Comparison of ENCODE assay signal across 1 cellular context in the genomic region with DNA sequence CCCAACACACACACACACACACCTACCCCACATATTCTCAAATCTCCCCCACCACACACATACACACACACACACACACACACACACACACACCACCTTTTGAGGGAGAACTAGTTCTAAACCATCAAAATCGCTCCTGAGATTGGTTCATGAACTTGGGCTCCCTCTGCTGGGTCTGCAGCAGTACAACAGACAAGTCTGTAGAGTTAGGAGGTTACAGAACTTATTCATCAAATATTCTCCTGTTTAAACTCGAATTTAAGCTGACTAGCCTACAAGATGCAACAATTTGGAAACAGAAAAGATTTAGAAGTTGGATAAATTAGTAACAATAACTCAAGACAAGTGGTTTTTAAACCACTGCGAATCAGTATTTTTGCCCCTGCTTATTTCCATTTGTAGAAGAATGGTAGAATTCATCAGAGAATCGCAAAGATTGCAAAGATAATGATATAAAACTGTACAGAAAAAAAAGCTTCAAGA.
TF ChIP-seq lines count a peak whose summit lies in the region.

No MANE protein-coding gene starts in this region.

TF ChIP-seq in GM23338, 12 proteins besides CTCF, POLR2A, EP300 and RAD21 (continued from another document):
- TF ChIP-seq, protein P1, sequence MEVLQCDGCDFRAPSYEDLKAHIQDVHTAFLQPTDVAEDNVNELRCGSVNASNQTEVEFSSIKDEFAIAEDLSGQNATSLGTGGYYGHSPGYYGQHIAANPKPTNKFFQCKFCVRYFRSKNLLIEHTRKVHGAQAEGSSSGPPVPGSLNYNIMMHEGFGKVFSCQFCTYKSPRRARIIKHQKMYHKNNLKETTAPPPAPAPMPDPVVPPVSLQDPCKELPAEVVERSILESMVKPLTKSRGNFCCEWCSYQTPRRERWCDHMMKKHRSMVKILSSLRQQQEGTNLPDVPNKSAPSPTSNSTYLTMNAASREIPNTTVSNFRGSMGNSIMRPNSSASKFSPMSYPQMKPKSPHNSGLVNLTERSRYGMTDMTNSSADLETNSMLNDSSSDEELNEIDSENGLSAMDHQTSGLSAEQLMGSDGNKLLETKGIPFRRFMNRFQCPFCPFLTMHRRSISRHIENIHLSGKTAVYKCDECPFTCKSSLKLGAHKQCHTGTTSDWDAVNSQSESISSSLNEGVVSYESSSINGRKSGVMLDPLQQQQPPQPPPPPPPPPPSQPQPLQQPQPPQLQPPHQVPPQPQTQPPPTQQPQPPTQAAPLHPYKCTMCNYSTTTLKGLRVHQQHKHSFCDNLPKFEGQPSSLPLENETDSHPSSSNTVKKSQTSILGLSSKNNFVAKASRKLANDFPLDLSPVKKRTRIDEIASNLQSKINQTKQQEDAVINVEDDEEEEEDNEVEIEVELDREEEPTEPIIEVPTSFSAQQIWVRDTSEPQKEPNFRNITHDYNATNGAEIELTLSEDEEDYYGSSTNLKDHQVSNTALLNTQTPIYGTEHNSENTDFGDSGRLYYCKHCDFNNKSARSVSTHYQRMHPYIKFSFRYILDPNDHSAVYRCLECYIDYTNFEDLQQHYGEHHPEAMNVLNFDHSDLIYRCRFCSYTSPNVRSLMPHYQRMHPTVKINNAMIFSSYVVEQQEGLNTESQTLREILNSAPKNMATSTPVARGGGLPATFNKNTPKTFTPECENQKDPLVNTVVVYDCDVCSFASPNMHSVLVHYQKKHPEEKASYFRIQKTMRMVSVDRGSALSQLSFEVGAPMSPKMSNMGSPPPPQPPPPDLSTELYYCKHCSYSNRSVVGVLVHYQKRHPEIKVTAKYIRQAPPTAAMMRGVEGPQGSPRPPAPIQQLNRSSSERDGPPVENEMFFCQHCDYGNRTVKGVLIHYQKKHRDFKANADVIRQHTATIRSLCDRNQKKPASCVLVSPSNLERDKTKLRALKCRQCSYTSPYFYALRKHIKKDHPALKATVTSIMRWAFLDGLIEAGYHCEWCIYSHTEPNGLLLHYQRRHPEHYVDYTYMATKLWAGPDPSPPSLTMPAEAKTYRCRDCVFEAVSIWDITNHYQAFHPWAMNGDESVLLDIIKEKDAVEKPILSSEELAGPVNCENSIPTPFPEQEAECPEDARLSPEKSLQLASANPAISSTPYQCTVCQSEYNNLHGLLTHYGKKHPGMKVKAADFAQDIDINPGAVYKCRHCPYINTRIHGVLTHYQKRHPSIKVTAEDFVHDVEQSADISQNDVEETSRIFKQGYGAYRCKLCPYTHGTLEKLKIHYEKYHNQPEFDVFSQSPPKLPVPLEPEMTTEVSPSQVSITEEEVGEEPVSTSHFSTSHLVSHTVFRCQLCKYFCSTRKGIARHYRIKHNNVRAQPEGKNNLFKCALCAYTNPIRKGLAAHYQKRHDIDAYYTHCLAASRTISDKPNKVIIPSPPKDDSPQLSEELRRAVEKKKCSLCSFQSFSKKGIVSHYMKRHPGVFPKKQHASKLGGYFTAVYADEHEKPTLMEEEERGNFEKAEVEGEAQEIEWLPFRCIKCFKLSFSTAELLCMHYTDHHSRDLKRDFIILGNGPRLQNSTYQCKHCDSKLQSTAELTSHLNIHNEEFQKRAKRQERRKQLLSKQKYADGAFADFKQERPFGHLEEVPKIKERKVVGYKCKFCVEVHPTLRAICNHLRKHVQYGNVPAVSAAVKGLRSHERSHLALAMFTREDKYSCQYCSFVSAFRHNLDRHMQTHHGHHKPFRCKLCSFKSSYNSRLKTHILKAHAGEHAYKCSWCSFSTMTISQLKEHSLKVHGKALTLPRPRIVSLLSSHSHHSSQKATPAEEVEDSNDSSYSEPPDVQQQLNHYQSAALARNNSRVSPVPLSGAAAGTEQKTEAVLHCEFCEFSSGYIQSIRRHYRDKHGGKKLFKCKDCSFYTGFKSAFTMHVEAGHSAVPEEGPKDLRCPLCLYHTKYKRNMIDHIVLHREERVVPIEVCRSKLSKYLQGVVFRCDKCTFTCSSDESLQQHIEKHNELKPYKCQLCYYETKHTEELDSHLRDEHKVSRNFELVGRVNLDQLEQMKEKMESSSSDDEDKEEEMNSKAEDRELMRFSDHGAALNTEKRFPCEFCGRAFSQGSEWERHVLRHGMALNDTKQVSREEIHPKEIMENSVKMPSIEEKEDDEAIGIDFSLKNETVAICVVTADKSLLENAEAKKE (CRISPR knock-in tag; IDR thresholded peaks at IDR 0.05) = no peak
- TF ChIP-seq JUNB (IDR thresholded peaks at IDR 0.05; ENCODE audit: unreplicated experiment) = no peak
- TF ChIP-seq ZNF114 (CRISPR knock-in tag; IDR thresholded peaks at IDR 0.05) = no peak
- TF ChIP-seq EZH2phosphoT487 (IDR thresholded peaks at IDR 0.05; ENCODE audit: unreplicated experiment) = no peak
- TF ChIP-seq CREB1 (CRISPR knock-in tag; IDR thresholded peaks at IDR 0.05; ENCODE audit: low read depth) = no peak
- no peak for TF ChIP-seq EZH2 (IDR thresholded peaks at IDR 0.05; ENCODE audit: low read depth, unreplicated experiment)
TF ChIP-seq in GM23338: peak in this region for 0.
